ENCODE assay signal across 8 cellular contexts in genomic region chr19:41882568-41883462, GRCh38. TPM values are rescaled to one million over a fixed set of nuclear protein-coding genes. Genes with fewer than 3 reads are reported as not detected.
DNase-seq lines count a peak whose midpoint lies in the region; ATAC-seq and TF ChIP-seq lines count a peak whose summit lies in the region.

Gene ARHGEF1, plus strand, starts transcription at chr19:41883184. Its CDS starts 4,899 bp downstream, at chr19:41888083.

- H3K9me3 Mint-ChIP-seq in activated naive CD8-positive, alpha-beta T cell treated with anti-CD3 and anti-CD28 coated beads, Interleukin-2, amount 10 ng/mL, durations not matched to agents 7 days and 5 days: no peaks in the 10 kb centered on the region

- 0 out of 3 replicates have a peak, but pooled peaks have one; percentile 1 for ATAC-seq in RWPE2 (ENCODE audit: low read depth)
- no peak for ATAC-seq in activated naive CD8-positive, alpha-beta T cell treated with anti-CD3 and anti-CD28 coated beads, Interleukin-2, amount 10 ng/mL, durations not matched to agents 7 days and 5 days (ENCODE audit: low read depth)
- peak; percentile 46 to 52 for ATAC-seq in left cardiac atrium
- no peak for ATAC-seq in HG03159 (IDR thresholded peaks at IDR 0.05; ENCODE audit: unreplicated experiment)
- ATAC-seq in HG02852 (IDR thresholded peaks at IDR 0.05; ENCODE audit: unreplicated experiment): no peak

- CTCF ChIA-PET in AG04449 (lab: Yijun Ruan, JAX): interaction anchor here (1.5 to 1.6 kb wide), 2 partner anchors 10 to 17 kb away, joined by 3 to 4 read pairs; no protein-coding TSS in a partner anchor

- H3K4me1 Mint-ChIP-seq in activated naive CD8-positive, alpha-beta T cell treated with anti-CD3 and anti-CD28 coated beads, Interleukin-2, amount 10 ng/mL, durations not matched to agents 7 days and 5 days: peaks cover 49% of the 10 kb centered on the region

- peaks cover 27% of the 10 kb centered on the region for H3K36me3 Mint-ChIP-seq in activated naive CD8-positive, alpha-beta T cell treated with anti-CD3 and anti-CD28 coated beads, Interleukin-2, amount 10 ng/mL, durations not matched to agents 7 days and 5 days

- H3K9me3 ChIP-seq in RWPE2 (ENCODE audit: severe bottlenecking): no peaks in the 10 kb centered on the region

- no peaks in the 10 kb centered on the region for H3K27me3 Mint-ChIP-seq in activated naive CD8-positive, alpha-beta T cell treated with anti-CD3 and anti-CD28 coated beads, Interleukin-2, amount 10 ng/mL, durations not matched to agents 7 days and 5 days

- POLR2A ChIA-PET in AG04449 (lab: Yijun Ruan, JAX): interaction anchor here (1.3 to 1.5 kb wide), 2 partner anchors 9 to 23 kb away, joined by 3 to 12 read pairs; partner anchors contain the start of gene RPS19
- POLR2A ChIA-PET in activated naive CD8-positive, alpha-beta T cell treated with anti-CD3 and anti-CD28 coated beads, Interleukin-2, amount 10 ng/mL, durations not matched to agents 7 days and 5 days (lab: Charles Lee): interaction anchor here (0.9 to 12.0 kb wide), 10 partner anchors 9 to 63 kb away, joined by 3 to 314 read pairs (median 6); partner anchors contain the start of genes CD79A and RPS19

- H3K27ac ChIP-seq in RWPE2 (ENCODE audit: poor library complexity, severe bottlenecking): peak within 1 kb of the TSS; percentile 76

- H3K4me1 ChIP-seq in RWPE2 (ENCODE audit: insufficient read depth, poor library complexity, severe bottlenecking): peaks cover 20% of the 10 kb centered on the region

- intact Hi-C loops in left cardiac atrium (cut with DNase I): no loop called here

- peak within 1 kb of the TSS; percentile 97 for H3K4me3 Mint-ChIP-seq in activated naive CD8-positive, alpha-beta T cell treated with anti-CD3 and anti-CD28 coated beads, Interleukin-2, amount 10 ng/mL, durations not matched to agents 7 days and 5 days

- TF ChIP-seq CTCF in AG04449 (IDR thresholded peaks at IDR 0.05; ENCODE audit: insufficient read depth, low read length, missing control alignments) (no peak), GM20000 (IDR thresholded peaks at IDR 0.05; ENCODE audit: extremely low read depth, missing control alignments) (no peak), RWPE2 (IDR thresholded peaks at IDR 0.05; ENCODE audit: poor library complexity, severe bottlenecking) (no peak)

- no peaks in the 10 kb centered on the region for H3K36me3 ChIP-seq in RWPE2 (ENCODE audit: low read depth)

- no peaks in the 10 kb centered on the region for H3K27me3 ChIP-seq in RWPE2 (ENCODE audit: insufficient read depth, poor library complexity, severe bottlenecking)

- peak within 1 kb of the TSS; percentile 97 for H3K27ac Mint-ChIP-seq in activated naive CD8-positive, alpha-beta T cell treated with anti-CD3 and anti-CD28 coated beads, Interleukin-2, amount 10 ng/mL, durations not matched to agents 7 days and 5 days

- H3K4me3 ChIP-seq in AG04449 (ENCODE audit: low read depth, low read length) (peak within 1 kb of the TSS; percentile 98), RWPE2 (ENCODE audit: severe bottlenecking) (peak within 1 kb of the TSS; percentile 66)

- no peak for DNase-seq in AG04449 (ENCODE audit: low read depth, low spot score)
- peak; percentile 76 for DNase-seq in GM20000 (ENCODE audit: low spot score)
- DNase-seq in RWPE2 (ENCODE audit: low spot score): peak; percentile 69
- DNase-seq in activated naive CD8-positive, alpha-beta T cell treated with anti-CD3 and anti-CD28 coated beads, Interleukin-2, amount 10 ng/mL, durations not matched to agents 7 days and 5 days: peak; percentile 82
- peak; percentile 79 for DNase-seq in left cardiac atrium
- DNase-seq in renal cortical epithelial cell (ENCODE audit: low read depth): no peak

RNA-seq across cellular contexts. Expression of gene ARHGEF1, which starts in this region (rescaled TPM):
- total RNA-seq in activated naive CD8-positive, alpha-beta T cell treated with anti-CD3 and anti-CD28 coated beads, Interleukin-2, amount 10 ng/mL, durations not matched to agents 7 days and 5 days: 100 to 1,000 TPM; 807 to 824 TPM
- total RNA-seq in left cardiac atrium: 10 to 100 TPM; 47.0 to 59.1 TPM
- total RNA-seq in renal cortical epithelial cell: 34.7 and 36.3 TPM in 2 replicates

Comparison
In these comparisons a context has a peak if more than half of its experiments do, and no peak if none do; other contexts are left out.
1. RNA of gene ARHGEF1 (total RNA-seq): 807 to 824 TPM in activated naive CD8-positive, alpha-beta T cell treated with anti-CD3 and anti-CD28 coated beads, Interleukin-2, amount 10 ng/mL, durations not matched to agents 7 days and 5 days; 47.0 to 59.1 TPM in left cardiac atrium and 34.7 to 36.3 TPM in renal cortical epithelial cell; every median in the first group is over 10 times any median in the second.
2. DNase-seq: peak in GM20000 (single experiment), RWPE2 (single experiment), activated naive CD8-positive, alpha-beta T cell treated with anti-CD3 and anti-CD28 coated beads, Interleukin-2, amount 10 ng/mL, durations not matched to agents 7 days and 5 days (single experiment) and left cardiac atrium (single experiment); none in AG04449 (single experiment) and renal cortical epithelial cell (single experiment).
3. ATAC-seq: peak in RWPE2 (single experiment) and left cardiac atrium (2 of 2); none in activated naive CD8-positive, alpha-beta T cell treated with anti-CD3 and anti-CD28 coated beads, Interleukin-2, amount 10 ng/mL, durations not matched to agents 7 days and 5 days (single experiment), HG03159 (single experiment) and HG02852 (single experiment).